ENCODE assay signal across 22 cellular contexts in the genomic region with DNA sequence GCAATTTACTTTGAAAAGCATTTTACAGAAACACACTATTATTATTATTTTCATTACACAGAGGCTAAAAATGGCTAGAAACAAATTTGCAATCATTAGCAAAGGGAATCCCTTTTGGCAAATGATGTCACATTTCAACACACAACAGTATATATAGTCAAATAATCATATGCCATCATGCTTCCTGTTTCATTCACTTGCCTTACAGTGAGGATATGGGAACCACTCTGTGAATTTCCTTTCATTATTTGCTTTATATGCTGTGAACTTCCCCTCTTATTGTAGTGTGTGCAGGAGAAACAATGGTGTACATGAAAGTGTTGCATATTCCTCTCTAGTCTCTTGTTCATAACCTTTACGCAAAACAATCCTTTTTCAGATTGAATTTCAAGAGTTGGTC.
"Had no signal": no experiment of that assay in that cellular context is flagged by ENCODE, and none has a peak within 500 bp of the region (broad histone marks: within the 10 kb centered on the region; RNA-seq: fewer than 3 reads in every experiment).

No MANE protein-coding gene starts in this region.

- DNase-seq: activated CD4-positive, alpha-beta T cell treated with anti-CD3 and anti-CD28 coated beads for 48 hours; activated CD4-positive, alpha-beta T cell treated with anti-CD3 and anti-CD28 coated beads, Interleukin-2, amount 50 U/mL, for 48 hours; activated CD8-positive, alpha-beta memory T cell treated with anti-CD3 and anti-CD28 coated beads for 24 hours; activated effector memory CD4-positive, alpha-beta T cell treated with Interleukin-2 at 50 U/mL for 16 hours; activated naive CD4-positive, alpha-beta T cell treated with Interleukin-2 at 50 U/mL for 16 hours; activated naive CD8-positive, alpha-beta T cell treated with anti-CD3 and anti-CD28 coated beads for 36 hours; brain microvascular endothelial cell; central memory CD4-positive, alpha-beta T cell; effector CD4-positive, alpha-beta T cell; foreskin keratinocyte; heart right ventricle; kidney glomerular epithelial cell; lower lobe of right lung; mesendoderm; natural killer cell; occipital lobe; right lobe of liver; stimulated activated CD4-positive, alpha-beta T cell treated with anti-CD3 and anti-CD28 coated beads, Interleukin-2, amount 100 ng/mL, for 48 hours; stimulated activated naive CD4-positive, alpha-beta T cell treated with Interleukin-2 at 50 U/mL for 16 hours had no signal

- H3K27me3 ChIP-seq: brain microvascular endothelial cell, foreskin keratinocyte, heart right ventricle, neural progenitor cell, right lobe of liver, tibial nerve had no signal

- H3K9me3 ChIP-seq: heart right ventricle, lower lobe of right lung, right lobe of liver, tibial nerve had no signal

- ATAC-seq: foreskin keratinocyte, left lobe of liver, lower lobe of right lung, natural killer cell, right lobe of liver had no signal

- H3K4me3 ChIP-seq: heart right ventricle, lower lobe of right lung, neural progenitor cell, right lobe of liver, tibial nerve had no signal

- H3K36me3 ChIP-seq: brain microvascular endothelial cell, heart right ventricle, lower lobe of right lung, neural progenitor cell, right lobe of liver, tibial nerve had no signal

- H3K9ac ChIP-seq: neural progenitor cell had no signal

- H3K4me1 ChIP-seq: foreskin keratinocyte, lower lobe of right lung, neural progenitor cell, right lobe of liver, tibial nerve had no signal
